ENCODE assay signal across 20 cellular contexts in genomic region chr19:35915508-35915907, GRCh38. TPM values are rescaled to one million over a fixed set of nuclear protein-coding genes. Genes with fewer than 3 reads are reported as not detected.
A peak's percentile ranks its signal among the peaks of the same experiment; 100 is the strongest.
DNase-seq lines count a peak whose midpoint lies in the region; TF ChIP-seq lines count a peak whose summit lies in the region.
"Had no signal": no experiment of that assay in that cellular context is flagged by ENCODE, and none has a peak within 500 bp of the region (broad histone marks: within the 10 kb centered on the region; RNA-seq: fewer than 3 reads in every experiment).

No MANE protein-coding gene starts in this region.

- H3K9me3 ChIP-seq in spleen: no peaks in the 10 kb centered on the region

- no peaks in the 10 kb centered on the region for H3K36me3 ChIP-seq in spleen

- H3K27ac ChIP-seq in spleen: peak overlapping the region in 6 of 8 donors; percentile 43 to 96 (median 60)

- in situ Hi-C loops in KBM-7 (cut with MboI; ENCODE audit: low pct_unique_long_range_greater_than_20kb, low sequenced_read_pairs): no loop called here

- no peaks in the 10 kb centered on the region for H3K27me3 ChIP-seq in spleen (replicated peaks in 1 of 7)

- intact Hi-C loops in spleen (cut with DNase I; ENCODE audit: low total_unique reads): no loop called here

- H3K4me3 ChIP-seq in spleen: peak overlapping the region in 1 of 8 donors; percentile 27

- no peak for TF ChIP-seq CTCF in GM10266 (IDR thresholded peaks at IDR 0.05; ENCODE audit: control insufficient read depth, insufficient read depth, low read depth, missing control alignments)
- TF ChIP-seq CTCF in spleen (IDR thresholded peaks at IDR 0.05 in 8 of 11, conservative IDR thresholded peaks at IDR 0.05 in 3 of 11): no peak

- 46 to 66% (median 54%) methylated on average over 3 of the region's 3 CpGs for WGBS in spleen, 5 donors

- peaks cover 0 to 52% (median 24%) of the 10 kb centered on the region in 6 donors for H3K4me1 ChIP-seq in spleen

- TF ChIP-seq POLR2A in GM15510 (IDR thresholded peaks at IDR 0.05; ENCODE audit: borderline replicate concordance, extremely low read depth, insufficient read length) (peak; percentile 20), spleen (IDR thresholded peaks at IDR 0.05) (no peak)

- DNase-seq in GM10266 (ENCODE audit: extremely low spot score) (peak; percentile 20), MV-4-11 (lab: John Stamatoyannopoulos, UW) (peak; percentile 69), spleen (no peak), SIG-M5 (lab: John Stamatoyannopoulos, UW) (no peak), DMS 273 (lab: John Stamatoyannopoulos, UW; ENCODE audit: unreplicated experiment) (no peak), germinal center (ENCODE audit: low spot score) (no peak), KBM-7 (no peak)
- DNase-seq: ACHN, C1 segment of cervical spinal cord, DMS79 treated with DMSO at 0.1 percent for 48 hours, NCI-H1105, NCI-H2081, NCI-H2171 treated with DMSO at 0.1 percent for 48 hours, NCI-H446, NCI-H526 treated with DMSO at 0.1 percent for 48 hours, T-helper 1 cell had no signal

RNA-seq across cellular contexts. Expression of gene TYROBP, which starts 7.4 kb away (rescaled TPM):
- total RNA-seq in spleen: 100 to 1,000 TPM; 292 to 747 (median 403) TPM
- 100 to 1,000 TPM; 281 to 446 (median 285) TPM for polyA plus RNA-seq in spleen
- total RNA-seq: HT-29, M059J, RPMI7951 had no signal

RNA-seq across cellular contexts. Expression of gene HCST, which starts 13.2 kb away (rescaled TPM):
- 10 to 100 TPM; 31.5 to 80.4 (median 58.2) TPM for total RNA-seq in spleen
- 100 to 1,000 TPM; 119 to 130 (median 122) TPM for polyA plus RNA-seq in spleen
- total RNA-seq: HT-29, M059J had no signal

RNA-seq across cellular contexts. Expression of gene NFKBID, which starts 15.2 kb away (rescaled TPM):
- 10 to 100 TPM; 19.6 to 57.5 (median 30.3) TPM for total RNA-seq in spleen
- polyA plus RNA-seq in spleen: 10 to 100 TPM; 12.6 to 19.7 (median 18.1) TPM

RNA-seq across cellular contexts. Expression of gene LRFN3, which starts 20.7 kb away (rescaled TPM):
- total RNA-seq in spleen: 10 to 100 TPM in 4 of 7 donors, 1 to 10 TPM in 3; 7.8 to 18.2 (median 11.5) TPM
- polyA plus RNA-seq in spleen: 1 to 10 TPM in 2 of 3 donors, under 1 TPM in 1; 0.76 to 8.0 (median 1.2) TPM

RNA-seq across cellular contexts. Expression of gene APLP1, which starts 47.1 kb away (rescaled TPM):
- total RNA-seq in spleen: 1 to 10 TPM in 3 of 7 donors, under 1 TPM in 2, not detected in 2; 0.57 to 3.6 (median 1.1) TPM
- polyA plus RNA-seq in spleen: 1 to 10 TPM in 2 of 3 donors, under 1 TPM in 1; 0.99 to 2.6 (median 2.4) TPM

Comparison
In these comparisons a context has a peak if more than half of its experiments do, and no peak if none do; other contexts are left out.
1. DNase-seq: peak in GM10266 (single experiment) and MV-4-11 (single experiment); none in spleen (single experiment), SIG-M5 (single experiment), DMS 273 (single experiment), germinal center (single experiment) and KBM-7 (single experiment).